ENCODE assay signal across 1 cellular context in genomic region chr11:114155116-114155515, GRCh38.
TF ChIP-seq lines count a peak whose summit lies in the region.

No MANE protein-coding gene starts in this region.

TF ChIP-seq in HepG2, 621 proteins besides CTCF, POLR2A, EP300 and RAD21 (continued from another document):
- no peak for TF ChIP-seq MAX (IDR thresholded peaks at IDR 0.05)
